9 cellular contexts compared by ENCODE assay signal in the genomic region with DNA sequence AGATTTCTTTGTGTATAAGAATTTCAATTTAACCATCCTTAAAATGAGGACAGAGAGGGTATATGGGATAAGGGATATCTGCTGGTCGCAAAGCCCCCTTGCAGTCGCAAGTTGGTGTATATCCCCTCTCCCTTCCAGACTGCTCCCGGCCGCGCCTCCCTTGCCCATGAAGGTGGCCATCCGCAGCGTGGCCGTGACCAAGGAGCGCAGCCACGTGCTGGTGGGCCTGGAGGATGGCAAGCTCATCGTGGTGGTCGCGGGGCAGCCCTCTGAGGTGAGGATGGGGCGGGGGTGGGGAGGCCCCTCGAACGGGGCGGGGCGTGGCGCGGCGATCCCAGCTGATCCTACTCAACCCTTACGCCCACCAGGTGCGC. TPM values are rescaled to one million over a fixed set of nuclear protein-coding genes. Genes with fewer than 3 reads are reported as not detected.
DNase-seq lines count a peak whose midpoint lies in the region; ATAC-seq, FAIRE-seq and TF ChIP-seq lines count a peak whose summit lies in the region.
"Had no signal": no experiment of that assay in that cellular context is flagged by ENCODE, and none has a peak within 500 bp of the region (broad histone marks: within the 10 kb centered on the region; RNA-seq: fewer than 3 reads in every experiment).

No MANE protein-coding gene starts in this region.

- TF ChIP-seq CTCF in breast epithelium (IDR thresholded peaks at IDR 0.05) (no peak), MCF 10A (IDR thresholded peaks at IDR 0.05; ENCODE audit: unreplicated experiment) (no peak), H1 (IDR thresholded peaks at IDR 0.05; ENCODE audit: control extremely low read depth in 1 of 3, insufficient read depth in 1 of 3, low read depth in 1 of 3, low read length in 3 of 3) (no peak), vagina (IDR thresholded peaks at IDR 0.05) (no peak)

- H4K5ac ChIP-seq in H1 (ENCODE audit: insufficient read length, low read depth, low read length): no peak overlapping the region

- no peaks in the 10 kb centered on the region for H3K4me1 Mint-ChIP-seq in MCF 10A (ENCODE audit: insufficient read depth, unreplicated experiment)
- peaks cover 4 to 14% (median 9%) of the 10 kb centered on the region in 3 donors for H3K4me1 Mint-ChIP-seq in naive B cell

- TF ChIP-seq POLR2A in breast epithelium (IDR thresholded peaks at IDR 0.05): no peak
- TF ChIP-seq POLR2A in H1 (IDR thresholded peaks at IDR 0.05; ENCODE audit: control extremely low read depth in 1 of 2, low read depth in 2 of 2, low read length in 2 of 2): no peak
- TF ChIP-seq POLR2A in vagina (IDR thresholded peaks at IDR 0.05): no peak

- intact Hi-C loops in breast epithelium (cut with DNase I; ENCODE audit: low total_unique reads): no loop called here
- intact Hi-C loops in MCF 10A (cut with micrococcal nuclease): no loop called here
- intact Hi-C loops in vagina (cut with DNase I): loop anchor here (10.0 kb wide), 1 partner anchor 84 kb away; no protein-coding TSS in a partner anchor

- H3K4me3 ChIP-seq in breast epithelium: peak overlapping the region; percentile 55 to 65 (median 59)
- H3K4me3 ChIP-seq in H1 (ENCODE audit: extremely low read depth in 1 of 4, insufficient read depth in 2 of 4, low read depth in 3 of 4, low read length in 4 of 4): peak overlapping the region in 3 of 4 experiments; percentile 14 to 63 (median 37); a peak in 4 of 8 replicates
- H3K4me3 ChIP-seq in vagina: peak overlapping the region; percentile 53 to 59

- H3K27ac ChIP-seq in breast epithelium (peak overlapping the region; percentile 85 to 87), H1 (ENCODE audit: low read depth, low read length) (no peak overlapping the region), vagina (peak overlapping the region; percentile 87)

- no peak overlapping the region for H2BK20ac ChIP-seq in H1 (ENCODE audit: low read length)

- H3K4me1 ChIP-seq in breast epithelium (no peaks in the 10 kb centered on the region), H1 (replicated peaks in 1 of 4; ENCODE audit: control insufficient read depth in 3 of 4, insufficient read depth in 4 of 4, low read length in 3 of 4) (peaks cover 0 to 9% (median 5%) of the 10 kb centered on the region in 4 experiments; a peak in 5 of 7 replicates), vagina (peaks cover 14% of the 10 kb centered on the region)

- FAIRE-seq in H1 (lab: Jason Lieb, UNC): no peak

- no peak for TF ChIP-seq EP300 in H1 (IDR thresholded peaks at IDR 0.05; ENCODE audit: borderline replicate concordance in 1 of 2, low read depth in 2 of 2, low read length in 2 of 2)

- H3K9me3 ChIP-seq in breast epithelium (no peaks in the 10 kb centered on the region), H1 (ENCODE audit: insufficient read depth in 2 of 2, low read depth in 1 of 2, low read length in 1 of 2) (no peaks in the 10 kb centered on the region), vagina (no peaks in the 10 kb centered on the region)

- H3K27me3 Mint-ChIP-seq in MCF 10A (ENCODE audit: insufficient read depth, unreplicated experiment) (no peaks in the 10 kb centered on the region), naive B cell (no peaks in the 10 kb centered on the region)

- H2BK5ac ChIP-seq in H1 (ENCODE audit: low read depth, low read length): no peak overlapping the region

- no peak for ATAC-seq in naive B cell (ENCODE audit: low read depth in 2 of 2)
- ATAC-seq in HG03378 (IDR thresholded peaks at IDR 0.05; ENCODE audit: unreplicated experiment): no peak
- no peak for ATAC-seq in GM19351 (IDR thresholded peaks at IDR 0.05; ENCODE audit: unreplicated experiment)

- no peak overlapping the region for H2BK12ac ChIP-seq in H1 (ENCODE audit: low read depth, low read length)

- H2BK15ac ChIP-seq in H1 (ENCODE audit: low read length): no peak overlapping the region

- H2AFZ ChIP-seq in H1 (ENCODE audit: low read length): no peak overlapping the region

- H3K36me3 Mint-ChIP-seq in MCF 10A (ENCODE audit: insufficient read depth, unreplicated experiment) (peaks cover 31% of the 10 kb centered on the region), naive B cell (no peaks in the 10 kb centered on the region)

- no peak overlapping the region for H3K56ac ChIP-seq in H1 (replicated peaks; ENCODE audit: insufficient read length, low read depth, low read length)

- H3K4me3 Mint-ChIP-seq in MCF 10A (ENCODE audit: unreplicated experiment) (no peak overlapping the region), naive B cell (peak overlapping the region; percentile 49 to 80 (median 66))

- no peak overlapping the region for H3K23ac ChIP-seq in H1 (ENCODE audit: insufficient read length)

- H2AK5ac ChIP-seq in H1 (ENCODE audit: low read depth, low read length): no peak overlapping the region

- no peak overlapping the region for H3K14ac ChIP-seq in H1 (ENCODE audit: insufficient read length)

- H3K23me2 ChIP-seq in H1 (ENCODE audit: low read depth, low read length): peaks cover 3% of the 10 kb centered on the region; the same call in 1 of the 2 replicates

- no peak overlapping the region for H2BK120ac ChIP-seq in H1 (replicated peaks; ENCODE audit: low read depth, low read length)

- WGBS in H1 (ENCODE audit: extremely low coverage in 1 of 2, insufficient coverage in 1 of 2, insufficient read length in 1 of 2, insufficient replicate concordance in 2 of 2, low coverage in 1 of 2, low lambda C conversion rate in 2 of 2, missing lambda C conversion rate in 1 of 2), 2 experiments: 69% methylated on average over 13 of the region's 23 CpGs; no CpG with 5 or more reads in 1 of the 2 experiments

- no peaks in the 10 kb centered on the region for H3K36me3 ChIP-seq in breast epithelium
- H3K36me3 ChIP-seq in H1 (ENCODE audit: control insufficient read depth in 2 of 4, insufficient read depth in 4 of 4, low read length in 3 of 4): peaks cover 4 to 20% (median 15%) of the 10 kb centered on the region in 4 experiments; a peak in 6 of 8 replicates
- H3K36me3 ChIP-seq in vagina: peaks cover 0 to 27% of the 10 kb centered on the region in 2 donors

- H3K9me3 Mint-ChIP-seq in MCF 10A (ENCODE audit: unreplicated experiment): no peaks in the 10 kb centered on the region
- H3K9me3 Mint-ChIP-seq in naive B cell: no peaks in the 10 kb centered on the region

- no peak overlapping the region; the same call in 1 of the 2 replicates for H3K18ac ChIP-seq in H1 (ENCODE audit: extremely low read depth, low read length)

- CTCF ChIA-PET in MCF 10A (lab: Yijun Ruan, JAX) (interaction anchor here (1.1 to 1.4 kb wide), 2 partner anchors 10 to 11 kb away, joined by 3 read pairs; no protein-coding TSS in a partner anchor), H1 (lab: Charles Lee; ENCODE audit: partially characterized antibody) (interaction anchor here (0.6 to 14.2 kb wide), 4 partner anchors 10 to 314 kb away, joined by 3 to 130 read pairs (median 6); partner anchors contain the start of genes CCDC12 and NBEAL2)

- H4K91ac ChIP-seq in H1 (replicated peaks; ENCODE audit: insufficient read length, low read length): no peak overlapping the region

- peaks cover 0 to 6% of the 10 kb centered on the region in 2 experiments for H4K20me1 ChIP-seq in H1 (replicated peaks in 1 of 2; ENCODE audit: control insufficient read depth in 1 of 2, insufficient read depth in 2 of 2, low read length in 2 of 2)

- H3K79me1 ChIP-seq in H1 (ENCODE audit: low read depth, low read length): no peaks in the 10 kb centered on the region; the same call in 1 of the 2 replicates

- DNase-seq in breast epithelium (ENCODE audit: low spot score in 2 of 2): no peak
- DNase-seq in MCF 10A (ENCODE audit: unreplicated experiment): no peak
- peak in 1 of 2 experiments; percentile 55 for DNase-seq in H1 (ENCODE audit: low read depth in 1 of 2, low spot score in 2 of 2)
- DNase-seq in naive B cell: no peak
- no peak for DNase-seq in vagina (ENCODE audit: extremely low spot score in 2 of 2)
- no peak for DNase-seq in RKO (ENCODE audit: low spot score)
- DNase-seq: Calu3 had no signal

- no peak overlapping the region for H4K8ac ChIP-seq in H1 (ENCODE audit: extremely low read depth, insufficient read depth, low read length)

- POLR2A ChIA-PET in MCF 10A (lab: Yijun Ruan, JAX) (no interaction called here), H1 (lab: Charles Lee; ENCODE audit: partially characterized antibody) (interaction anchor here (0.6 to 2.2 kb wide), 22 partner anchors 9 to 372 kb away, joined by 3 to 15 read pairs (median 4); partner anchors contain the start of genes CCDC12, KLHL18, NBEAL2 and PTPN23)

- peak overlapping the region; percentile 74 to 80 for H3K4me2 ChIP-seq in H1 (ENCODE audit: insufficient read depth in 1 of 2, low read depth in 2 of 2, low read length in 2 of 2)

- H3K9ac ChIP-seq in H1 (replicated peaks in 1 of 4; ENCODE audit: extremely low read depth in 1 of 4, low read depth in 3 of 4, low read length in 3 of 4): peak overlapping the region in 1 of 4 experiments; percentile 16; a peak in 2 of 7 replicates

- H3K27me3 ChIP-seq in breast epithelium: no peaks in the 10 kb centered on the region
- no peaks in the 10 kb centered on the region for H3K27me3 ChIP-seq in H1 (replicated peaks in 1 of 4; ENCODE audit: control insufficient read depth in 3 of 4, extremely low read depth in 1 of 4, insufficient read depth in 3 of 4, low read length in 3 of 4)
- no peaks in the 10 kb centered on the region for H3K27me3 ChIP-seq in vagina

- no peak for TF ChIP-seq RAD21 in H1 (IDR thresholded peaks at IDR 0.05 in 1 of 2, conservative IDR thresholded peaks at IDR 0.05 in 1 of 2; ENCODE audit: low read depth in 2 of 2, low read length in 2 of 2)

- no peak overlapping the region for H3K4ac ChIP-seq in H1 (replicated peaks; ENCODE audit: insufficient read length, low read depth, low read length)

- BruUV-seq in MCF 10A (replicated peaks; lab: Mats Ljungman, UMichigan): no TSS peak

- H3K27ac Mint-ChIP-seq in MCF 10A (ENCODE audit: low read depth, unreplicated experiment) (no peak overlapping the region), naive B cell (peak overlapping the region in 2 of 6 donors; percentile 44 to 91)

- no peaks in the 10 kb centered on the region for H3K79me2 ChIP-seq in H1 (ENCODE audit: control insufficient read depth in 1 of 2, insufficient read depth in 2 of 2, low read length in 2 of 2)

RNA-seq across cellular contexts. Expression of gene NBEAL2, which starts 29.4 kb away (rescaled TPM):
- total RNA-seq in breast epithelium (10 to 100 TPM; 16.8 to 58.3 (median 54.4) TPM), MCF 10A (2022) (14.2 and 20.2 TPM in 2 replicates), vagina (227 TPM)
- 45.8 and 46.9 TPM in 2 replicates for total RNA-seq in H1 (2021; fragmentation: NEBNext Ultra II Directional; extraction: Animal tissue kit (Norgen Biotek cat#: 25700))
- polyA plus RNA-seq in H1 (2011; rRNA removed) (27.3 and 47.8 TPM in 2 replicates), naive B cell (ENCODE audit: low read depth in 6 of 6) (1 to 10 TPM in 4 of 6 donors, under 1 TPM in 1, not detected in 1; 0.34 to 2.2 (median 1.5) TPM)
- polyA plus RNA-seq in H1 (2011; cell fraction: cytosol; rRNA removed): 30.9 TPM
- polyA plus RNA-seq in H1 (2011; cell fraction: nucleus; rRNA removed): 332 TPM
- polyA plus RNA-seq in H1 (2012, experiment 1 of 2): 36.4 to 64.7 TPM (median 55.9 TPM) in 4 replicates
- polyA plus RNA-seq in H1 (2012, experiment 2 of 2): 42.2 TPM
- 15.7 TPM for polyA plus RNA-seq in H1 (2013, experiment 1 of 2)
- 14.2 TPM for polyA plus RNA-seq in H1 (2013, experiment 2 of 2)
- 19.1 and 33.7 TPM in 2 replicates for polyA minus RNA-seq in H1 (2011; rRNA and poly(A)+ RNA removed)
- polyA minus RNA-seq in H1 (2011; cell fraction: cytosol; rRNA and poly(A)+ RNA removed): 16.9 TPM
- polyA minus RNA-seq in H1 (2011; cell fraction: nucleus; rRNA and poly(A)+ RNA removed): 58.1 TPM

RNA-seq across cellular contexts. Expression of gene CCDC12, which starts 32.3 kb away (rescaled TPM):
- total RNA-seq in breast epithelium (10 to 100 TPM; 27.0 to 50.2 (median 43.9) TPM), MCF 10A (2022) (43.9 and 45.9 TPM in 2 replicates), vagina (55.5 TPM)
- total RNA-seq in H1 (2021; fragmentation: NEBNext Ultra II Directional; extraction: Animal tissue kit (Norgen Biotek cat#: 25700)): 41.3 and 44.4 TPM in 2 replicates
- polyA plus RNA-seq in H1 (2011; rRNA removed) (29.5 and 41.5 TPM in 2 replicates), naive B cell (ENCODE audit: low read depth in 6 of 6) (100 to 1,000 TPM; 119 to 157 (median 123) TPM)
- polyA plus RNA-seq in H1 (2011; cell fraction: cytosol; rRNA removed): 57.2 TPM
- 37.1 TPM for polyA plus RNA-seq in H1 (2011; cell fraction: nucleus; rRNA removed)
- 50.0 to 59.6 TPM (median 58.4 TPM) in 4 replicates for polyA plus RNA-seq in H1 (2012, experiment 1 of 2)
- 27.9 TPM for polyA plus RNA-seq in H1 (2012, experiment 2 of 2)
- 39.5 TPM for polyA plus RNA-seq in H1 (2013, experiment 1 of 2)
- 41.8 TPM for polyA plus RNA-seq in H1 (2013, experiment 2 of 2)
- polyA minus RNA-seq in H1 (2011; rRNA and poly(A)+ RNA removed): 20.6 and 38.9 TPM in 2 replicates
- polyA minus RNA-seq in H1 (2011; cell fraction: cytosol; rRNA and poly(A)+ RNA removed): 12.0 TPM
- polyA minus RNA-seq in H1 (2011; cell fraction: nucleus; rRNA and poly(A)+ RNA removed): 55.5 TPM
